ENCODE assay signal across 15 cellular contexts in genomic region chr5:9316733-9317132, GRCh38.
"Had no signal": no experiment of that assay in that cellular context is flagged by ENCODE, and none has a peak within 500 bp of the region (broad histone marks: within the 10 kb centered on the region; RNA-seq: fewer than 3 reads in every experiment).

No MANE protein-coding gene starts in this region.

- H3K27ac ChIP-seq: prostate gland had no signal

- ATAC-seq: effector memory CD8-positive, alpha-beta T cell; right cardiac atrium; stimulated activated naive CD8-positive, alpha-beta T cell treated with anti-CD3 and anti-CD28 coated beads, Interleukin-15, amount 100 ng/mL, for 72 hours had no signal

- DNase-seq: activated CD4-positive, alpha-beta T cell treated with anti-CD3 and anti-CD28 coated beads, Interleukin-2, amount 50 U/mL, for 48 hours; activated T-cell treated with anti-CD3 and anti-CD28 coated beads for 4 hours; caudate nucleus; effector memory CD8-positive, alpha-beta T cell; foreskin fibroblast; glutamatergic neuron; hippocampal formation; right cardiac atrium; stimulated activated CD4-positive, alpha-beta T cell treated with anti-CD3 and anti-CD28 coated beads, Interleukin-2, amount 100 ng/mL, for 48 hours; stimulated activated naive CD8-positive, alpha-beta T cell treated with anti-CD3 and anti-CD28 coated beads, Interleukin-15, amount 100 ng/mL, for 72 hours had no signal

- H3K4me3 Mint-ChIP-seq: activated naive CD8-positive, alpha-beta T cell; activated T-helper 1 cell treated with anti-CD3 and anti-CD28 coated beads, Interleukin-12 subunit alpha, Interleukin-12 subunit beta, Interleukin-2, Interleukin-4 antibody, amounts not matched to agents 30 ng/mL and 10 ng/mL and 1 ng/mL, durations not matched to agents 14 hours and 24 hours and 36 hours; effector memory CD8-positive, alpha-beta T cell; stimulated activated naive CD8-positive, alpha-beta T cell treated with anti-CD3 and anti-CD28 coated beads, Interleukin-15, amount 100 ng/mL, for 72 hours; type B pancreatic cell had no signal

- FAIRE-seq: islet of Langerhans had no signal

- H3K9me3 ChIP-seq: prostate gland had no signal

- H3K27me3 Mint-ChIP-seq: activated naive CD8-positive, alpha-beta T cell; effector memory CD8-positive, alpha-beta T cell; stimulated activated naive CD8-positive, alpha-beta T cell treated with anti-CD3 and anti-CD28 coated beads, Interleukin-15, amount 100 ng/mL, for 72 hours; type B pancreatic cell had no signal

- H3K4me3 ChIP-seq: prostate gland had no signal

- H3K36me3 Mint-ChIP-seq: activated naive CD8-positive, alpha-beta T cell had no signal

- H3K4me1 Mint-ChIP-seq: stimulated activated naive CD8-positive, alpha-beta T cell treated with anti-CD3 and anti-CD28 coated beads, Interleukin-15, amount 100 ng/mL, for 72 hours had no signal

- H3K27ac Mint-ChIP-seq: activated naive CD8-positive, alpha-beta T cell; activated T-helper 1 cell treated with anti-CD3 and anti-CD28 coated beads, Interleukin-12 subunit alpha, Interleukin-12 subunit beta, Interleukin-2, Interleukin-4 antibody, amounts not matched to agents 30 ng/mL and 10 ng/mL and 1 ng/mL, durations not matched to agents 14 hours and 24 hours and 36 hours; effector memory CD8-positive, alpha-beta T cell; stimulated activated naive CD8-positive, alpha-beta T cell treated with anti-CD3 and anti-CD28 coated beads, Interleukin-15, amount 100 ng/mL, for 72 hours had no signal

- H3K4me1 ChIP-seq: prostate gland had no signal

- H3K9me3 Mint-ChIP-seq: stimulated activated naive CD8-positive, alpha-beta T cell treated with anti-CD3 and anti-CD28 coated beads, Interleukin-15, amount 100 ng/mL, for 72 hours; type B pancreatic cell had no signal

- H3K36me3 ChIP-seq: prostate gland had no signal
